ENCODE assay signal across 13 cellular contexts in the genomic region with DNA sequence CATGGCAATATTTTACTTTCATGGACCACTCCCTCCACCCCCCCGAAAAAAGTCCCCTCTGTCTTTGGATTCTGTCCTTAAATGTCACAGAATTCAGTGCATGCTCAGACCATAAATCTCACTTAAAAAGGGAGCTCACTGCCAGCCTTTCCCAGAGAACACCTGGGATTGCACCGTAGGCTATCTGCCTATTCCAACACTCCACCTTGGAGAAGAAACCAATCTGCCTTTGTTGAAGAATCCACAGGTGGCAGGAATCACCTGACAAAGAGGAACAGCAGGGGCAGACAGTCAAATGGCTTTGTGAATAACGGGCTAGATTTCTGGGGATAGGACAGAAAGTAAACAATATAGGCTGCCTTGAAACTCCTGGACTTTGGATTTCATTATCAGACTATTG.
"Had no signal": no experiment of that assay in that cellular context is flagged by ENCODE, and none has a peak within 500 bp of the region (broad histone marks: within the 10 kb centered on the region; RNA-seq: fewer than 3 reads in every experiment).

No MANE protein-coding gene starts in this region.

- H3K27me3 Mint-ChIP-seq: activated CD4-positive, alpha-beta T cell treated with anti-CD3 and anti-CD28 coated beads, Interleukin-2, amount 10 ng/mL, durations not matched to agents 24 days and 14 days; memory B cell; stimulated activated memory B cell treated with anti-CD40 and anti-IgM and Interleukin-4, amounts not matched to agents 10 μg/mL and 1 μg/mL and 100 μg/mL, for 72 hours had no signal

- H3K36me3 ChIP-seq: cardiac muscle cell, left ventricle myocardium inferior, prostate gland, right lobe of liver, transverse colon had no signal

- H3K4me1 Mint-ChIP-seq: activated CD4-positive, alpha-beta T cell treated with anti-CD3 and anti-CD28 coated beads, Interleukin-2, amount 10 ng/mL, durations not matched to agents 24 days and 14 days; memory B cell; nephron; stimulated activated memory B cell treated with anti-CD40 and anti-IgM and Interleukin-4, amounts not matched to agents 10 μg/mL and 1 μg/mL and 100 μg/mL, for 72 hours had no signal

- H3K27ac ChIP-seq: cardiac muscle cell, foreskin keratinocyte, left ventricle myocardium inferior, prostate gland, right lobe of liver, transverse colon, VCaP had no signal

- H3K4me3 ChIP-seq: cardiac muscle cell, left ventricle myocardium inferior, prostate gland, right lobe of liver, transverse colon had no signal

- H3K9me3 Mint-ChIP-seq: activated CD4-positive, alpha-beta T cell treated with anti-CD3 and anti-CD28 coated beads, Interleukin-2, amount 10 ng/mL, durations not matched to agents 24 days and 14 days; memory B cell; nephron; stimulated activated memory B cell treated with anti-CD40 and anti-IgM and Interleukin-4, amounts not matched to agents 10 μg/mL and 1 μg/mL and 100 μg/mL, for 72 hours had no signal

- ATAC-seq: foreskin keratinocyte; right lobe of liver; stimulated activated memory B cell treated with anti-CD40 and anti-IgM and Interleukin-4, amounts not matched to agents 10 μg/mL and 1 μg/mL and 100 μg/mL, for 72 hours had no signal

- H3K4me3 Mint-ChIP-seq: activated CD4-positive, alpha-beta T cell treated with anti-CD3 and anti-CD28 coated beads, Interleukin-2, amount 10 ng/mL, durations not matched to agents 24 days and 14 days; memory B cell; nephron; stimulated activated memory B cell treated with anti-CD40 and anti-IgM and Interleukin-4, amounts not matched to agents 10 μg/mL and 1 μg/mL and 100 μg/mL, for 72 hours had no signal

- H3K27me3 ChIP-seq: cardiac muscle cell, foreskin keratinocyte, right lobe of liver, transverse colon had no signal

- H3K4me1 ChIP-seq: foreskin keratinocyte, left ventricle myocardium inferior, prostate gland, right lobe of liver, transverse colon had no signal

- H3K9me3 ChIP-seq: left ventricle myocardium inferior, prostate gland, right lobe of liver, transverse colon had no signal

- DNase-seq: activated CD4-positive, alpha-beta T cell treated with anti-CD3 and anti-CD28 coated beads, Interleukin-2, amount 10 ng/mL, durations not matched to agents 24 days and 14 days; activated CD8-positive, alpha-beta memory T cell treated with anti-CD3 and anti-CD28 coated beads for 24 hours; activated naive CD4-positive, alpha-beta T cell treated with Interleukin-2 at 50 U/mL for 16 hours; foreskin keratinocyte; left ventricle myocardium inferior; right lobe of liver; transverse colon had no signal

- H3K36me3 Mint-ChIP-seq: memory B cell; stimulated activated memory B cell treated with anti-CD40 and anti-IgM and Interleukin-4, amounts not matched to agents 10 μg/mL and 1 μg/mL and 100 μg/mL, for 72 hours had no signal

- H3K27ac Mint-ChIP-seq: activated CD4-positive, alpha-beta T cell treated with anti-CD3 and anti-CD28 coated beads, Interleukin-2, amount 10 ng/mL, durations not matched to agents 24 days and 14 days; memory B cell; nephron; stimulated activated memory B cell treated with anti-CD40 and anti-IgM and Interleukin-4, amounts not matched to agents 10 μg/mL and 1 μg/mL and 100 μg/mL, for 72 hours had no signal
